1 cellular context compared by ENCODE assay signal in genomic region chr10:95188593-95188992, GRCh38.
TF ChIP-seq lines count a peak whose summit lies in the region.

No MANE protein-coding gene starts in this region.

TF ChIP-seq in HepG2, 621 proteins besides CTCF, POLR2A, EP300 and RAD21 (continued from another document):
- TF ChIP-seq ARID5B (CRISPR knock-in tag; IDR thresholded peaks at IDR 0.05) (peak; percentile 34; the same call in 1 of the 2 replicates), GFI1 (CRISPR knock-in tag; IDR thresholded peaks at IDR 0.05; ENCODE audit: borderline replicate concordance) (no peak), AHR (CRISPR knock-in tag; IDR thresholded peaks at IDR 0.05) (no peak), ZBTB20 (CRISPR knock-in tag; IDR thresholded peaks at IDR 0.05; ENCODE audit: borderline replicate concordance, low read depth) (no peak), DDIT3 (CRISPR knock-in tag; IDR thresholded peaks at IDR 0.05) (no peak), ZHX1 (CRISPR knock-in tag; IDR thresholded peaks at IDR 0.05; ENCODE audit: low read depth) (no peak), TEAD3 (CRISPR knock-in tag; optimal IDR thresholded peaks at IDR 0.05; ENCODE audit: borderline replicate concordance) (no peak), ZNF691 (CRISPR knock-in tag; IDR thresholded peaks at IDR 0.05; ENCODE audit: borderline replicate concordance, low read depth) (no peak), PPARG (CRISPR knock-in tag; conservative IDR thresholded peaks at IDR 0.05) (0 out of 2 replicates have a peak, but pooled peaks have one; percentile 14), SIX1 (CRISPR knock-in tag; IDR thresholded peaks at IDR 0.05; ENCODE audit: borderline replicate concordance) (peak; percentile 27; the same call in 1 of the 2 replicates), MEIS1 (CRISPR knock-in tag; IDR thresholded peaks at IDR 0.05; ENCODE audit: borderline replicate concordance) (no peak), TCF7 (IDR thresholded peaks at IDR 0.05; ENCODE audit: low read depth) (no peak), NFE2 (CRISPR knock-in tag; IDR thresholded peaks at IDR 0.05) (no peak), ATF7-NPFF (CRISPR knock-in tag; IDR thresholded peaks at IDR 0.05; ENCODE audit: low read depth) (no peak), SALL1 (CRISPR knock-in tag; IDR thresholded peaks at IDR 0.05) (0 out of 2 replicates have a peak, but pooled peaks have one; percentile 15), ZNF567 (CRISPR knock-in tag; IDR thresholded peaks at IDR 0.05; ENCODE audit: borderline replicate concordance) (no peak), RBAK (CRISPR knock-in tag; IDR thresholded peaks at IDR 0.05) (no peak), ZNF326 (CRISPR knock-in tag; IDR thresholded peaks at IDR 0.05; ENCODE audit: borderline replicate concordance) (no peak), TAF1 (CRISPR knock-in tag; IDR thresholded peaks at IDR 0.05) (no peak), POGZ (CRISPR knock-in tag; IDR thresholded peaks at IDR 0.05) (peak; percentile 32; the same call in 1 of the 2 replicates), ZBTB44 (CRISPR knock-in tag; IDR thresholded peaks at IDR 0.05) (no peak), MIXL1 (CRISPR knock-in tag; IDR thresholded peaks at IDR 0.05) (0 out of 2 replicates have a peak, but pooled peaks have one; percentile 40), ZGPAT (CRISPR knock-in tag; IDR thresholded peaks at IDR 0.05) (peak; percentile 21; the same call in 1 of the 2 replicates), RORA (CRISPR knock-in tag; IDR thresholded peaks at IDR 0.05) (no peak), TARDBP (CRISPR knock-in tag; IDR thresholded peaks at IDR 0.05) (no peak), HOMEZ (CRISPR knock-in tag; IDR thresholded peaks at IDR 0.05; ENCODE audit: low read depth) (0 out of 2 replicates have a peak, but pooled peaks have one; percentile 35), ZMYM4 (CRISPR knock-in tag; IDR thresholded peaks at IDR 0.05) (peak; percentile 58), ZBTB49 (CRISPR knock-in tag; IDR thresholded peaks at IDR 0.05; ENCODE audit: borderline replicate concordance) (no peak), NFE2L2 (IDR thresholded peaks at IDR 0.05; ENCODE audit: low read length) (no peak), ZNF225 (CRISPR knock-in tag; IDR thresholded peaks at IDR 0.05) (no peak), GATAD2A (CRISPR knock-in tag; IDR thresholded peaks at IDR 0.05) (0 out of 2 replicates have a peak, but pooled peaks have one; percentile 16), POLR2AphosphoS5 (IDR thresholded peaks at IDR 0.05; ENCODE audit: low read depth, low read length) (no peak), ZNF576 (CRISPR knock-in tag; IDR thresholded peaks at IDR 0.05) (no peak), HNF4A (CRISPR knock-in tag; IDR thresholded peaks at IDR 0.05) (peak; percentile 55), KMT2A (CRISPR knock-in tag; IDR thresholded peaks at IDR 0.05) (no peak), KAT8 (CRISPR knock-in tag; IDR thresholded peaks at IDR 0.05) (peak; percentile 43; the same call in 1 of the 2 replicates), ZNF331 (CRISPR knock-in tag; IDR thresholded peaks at IDR 0.05) (0 out of 2 replicates have a peak, but pooled peaks have one; percentile 21), BATF2 (CRISPR knock-in tag; IDR thresholded peaks at IDR 0.05) (no peak), ZNF282 (IDR thresholded peaks at IDR 0.05; ENCODE audit: partially characterized antibody) (no peak), NFE2L1 (CRISPR knock-in tag; IDR thresholded peaks at IDR 0.05; ENCODE audit: borderline replicate concordance) (no peak), ZNF644 (CRISPR knock-in tag; IDR thresholded peaks at IDR 0.05; ENCODE audit: low read depth) (peak; percentile 97)
